In the genomic region with DNA sequence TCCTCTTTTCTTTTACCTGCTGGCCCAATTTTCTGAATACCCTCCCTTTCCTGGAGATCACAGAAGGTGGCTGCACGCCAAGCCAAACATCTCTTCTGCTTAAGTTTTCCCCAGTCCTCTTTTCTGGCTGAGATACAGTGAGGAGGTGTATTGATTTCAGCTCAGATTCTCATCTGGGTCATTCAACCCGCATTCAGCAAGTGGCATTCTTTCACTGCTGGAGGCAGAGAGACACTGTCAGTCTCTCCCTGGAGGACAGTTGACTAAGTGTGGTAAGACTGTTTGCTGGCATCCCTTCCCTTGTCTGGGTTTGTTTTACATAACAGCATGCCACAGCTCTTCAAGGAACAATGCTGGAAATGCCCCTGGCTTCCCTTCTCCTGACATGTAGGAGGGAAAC, we compare ENCODE assay signal across 26 cellular contexts.
DNase-seq lines count a peak whose midpoint lies in the region; ATAC-seq and TF ChIP-seq lines count a peak whose summit lies in the region.
"Had no signal": no experiment of that assay in that cellular context is flagged by ENCODE, and none has a peak within 500 bp of the region (broad histone marks: within the 10 kb centered on the region; RNA-seq: fewer than 3 reads in every experiment).

No MANE protein-coding gene starts in this region.

- H3K4me3 Mint-ChIP-seq in GM23338 (no peak overlapping the region), neural progenitor cell (no peak overlapping the region)
- H3K4me3 Mint-ChIP-seq: naive thymus-derived CD8-positive, alpha-beta T cell; T-helper 2 cell treated with Interferon-gamma antibody and Interleukin-4, amounts not matched to agents 5 μg/mL and 100 μg/mL, for 36 hours had no signal

- H3K36me3 Mint-ChIP-seq in GM23338 (ENCODE audit: low read depth) (no peaks in the 10 kb centered on the region), neural progenitor cell (no peaks in the 10 kb centered on the region)
- H3K36me3 Mint-ChIP-seq: naive thymus-derived CD8-positive, alpha-beta T cell had no signal

- H3K9me3 Mint-ChIP-seq in GM23338 (no peaks in the 10 kb centered on the region; the same call in 2 of the 3 replicates), neural progenitor cell (no peaks in the 10 kb centered on the region)
- H3K9me3 Mint-ChIP-seq: T-helper 2 cell treated with Interferon-gamma antibody and Interleukin-4, amounts not matched to agents 5 μg/mL and 100 μg/mL, for 36 hours had no signal

- H3K27ac Mint-ChIP-seq in GM23338 (peak overlapping the region; percentile 52), neural progenitor cell (no peak overlapping the region)
- H3K27ac Mint-ChIP-seq: naive thymus-derived CD8-positive, alpha-beta T cell; T-helper 2 cell treated with Interferon-gamma antibody and Interleukin-4, amounts not matched to agents 5 μg/mL and 100 μg/mL, for 36 hours had no signal

- H4K20me1 ChIP-seq in GM23338 (replicated peaks; ENCODE audit: insufficient read depth) (no peaks in the 10 kb centered on the region), neural progenitor cell (ENCODE audit: low read depth) (no peaks in the 10 kb centered on the region)

- H3K9me2 ChIP-seq in GM23338 (ENCODE audit: insufficient read depth): no peaks in the 10 kb centered on the region; the same call in 1 of the 2 replicates

- no peaks in the 10 kb centered on the region for H3K79me2 ChIP-seq in GM23338 (replicated peaks; ENCODE audit: insufficient read depth)
- no peaks in the 10 kb centered on the region for H3K79me2 ChIP-seq in neural progenitor cell (ENCODE audit: low read depth)

- intact Hi-C loops in colonic mucosa (cut with DNase I): no loop called here

- 0 out of 2 replicates have a peak overlapping the region, but pooled peaks have one; percentile 4 for H3K4me2 ChIP-seq in GM23338
- peak overlapping the region; percentile 30 for H3K4me2 ChIP-seq in neural progenitor cell
- H3K4me2 ChIP-seq: KMS-11, PC-9 had no signal

- H3K27me3 ChIP-seq in GM23338 (ENCODE audit: insufficient read depth) (no peaks in the 10 kb centered on the region), RWPE2 (ENCODE audit: insufficient read depth, poor library complexity, severe bottlenecking) (peaks cover 22% of the 10 kb centered on the region), iPS DF 6.9 (ENCODE audit: control insufficient read depth, insufficient read depth, low read length) (no peaks in the 10 kb centered on the region), neural progenitor cell (no peaks in the 10 kb centered on the region), colonic mucosa (no peaks in the 10 kb centered on the region)
- H3K27me3 ChIP-seq: BE2C, body of pancreas, transverse colon had no signal

- no peak overlapping the region for H3K9ac ChIP-seq in neural progenitor cell
- H3K9ac ChIP-seq in colonic mucosa (ENCODE audit: low read depth in 2 of 2, low read length in 2 of 2): no peak overlapping the region
- H3K9ac ChIP-seq: KMS-11 had no signal

- H3K4me3 ChIP-seq in GM23338: no peak overlapping the region
- H3K4me3 ChIP-seq in RWPE2 (ENCODE audit: severe bottlenecking): no peak overlapping the region
- no peak overlapping the region for H3K4me3 ChIP-seq in iPS DF 6.9 (ENCODE audit: low read length)
- no peak overlapping the region for H3K4me3 ChIP-seq in neural progenitor cell
- H3K4me3 ChIP-seq in colonic mucosa: no peak overlapping the region
- H3K4me3 ChIP-seq: body of pancreas, left ventricle myocardium inferior, PC-9, transverse colon had no signal

- H3K27me3 Mint-ChIP-seq in GM23338 (ENCODE audit: insufficient read depth, low read depth, poor library complexity) (no peaks in the 10 kb centered on the region), neural progenitor cell (ENCODE audit: insufficient read depth, low read depth) (no peaks in the 10 kb centered on the region)
- H3K27me3 Mint-ChIP-seq: naive thymus-derived CD8-positive, alpha-beta T cell had no signal

- peak overlapping the region; percentile 2; the same call in 1 of the 2 replicates for H3K27ac ChIP-seq in GM23338 (ENCODE audit: low read depth)
- no peak overlapping the region for H3K27ac ChIP-seq in RWPE2 (ENCODE audit: poor library complexity, severe bottlenecking)
- H3K27ac ChIP-seq in iPS DF 6.9 (ENCODE audit: low read length): no peak overlapping the region
- no peak overlapping the region for H3K27ac ChIP-seq in neural progenitor cell
- H3K27ac ChIP-seq in colonic mucosa: no peak overlapping the region
- H3K27ac ChIP-seq: body of pancreas, KMS-11, left ventricle myocardium inferior, PC-9, transverse colon had no signal

- TF ChIP-seq CTCF in GM23338 (conservative IDR thresholded peaks at IDR 0.05; ENCODE audit: low read depth in 2 of 2): no peak
- no peak for TF ChIP-seq CTCF in RWPE2 (IDR thresholded peaks at IDR 0.05; ENCODE audit: poor library complexity, severe bottlenecking)
- TF ChIP-seq CTCF in neural progenitor cell (IDR thresholded peaks at IDR 0.05): no peak
- no peak for TF ChIP-seq CTCF in colonic mucosa (IDR thresholded peaks at IDR 0.05)

- H3K4me1 Mint-ChIP-seq in GM23338 (peaks cover 46% of the 10 kb centered on the region), neural progenitor cell (no peaks in the 10 kb centered on the region)
- H3K4me1 Mint-ChIP-seq: naive thymus-derived CD8-positive, alpha-beta T cell had no signal

- H3K4me1 ChIP-seq in GM23338 (ENCODE audit: insufficient read depth) (peaks cover 33% of the 10 kb centered on the region), RWPE2 (ENCODE audit: insufficient read depth, poor library complexity, severe bottlenecking) (no peaks in the 10 kb centered on the region), iPS DF 6.9 (ENCODE audit: control insufficient read depth, insufficient read depth, low read length) (peaks cover 4% of the 10 kb centered on the region; the same call in 1 of the 2 replicates), neural progenitor cell (peaks cover 10% of the 10 kb centered on the region), colonic mucosa (no peaks in the 10 kb centered on the region)
- H3K4me1 ChIP-seq: BE2C, left ventricle myocardium inferior, transverse colon had no signal

- no CpG with 5 or more reads among the region's 2 CpGs for WGBS in iPS DF 6.9 (ENCODE audit: insufficient coverage, insufficient read length)

- H3K36me3 ChIP-seq in GM23338 (ENCODE audit: insufficient read depth) (no peaks in the 10 kb centered on the region), RWPE2 (ENCODE audit: low read depth) (no peaks in the 10 kb centered on the region), iPS DF 6.9 (ENCODE audit: control insufficient read depth, insufficient read depth, low read length) (no peaks in the 10 kb centered on the region), neural progenitor cell (no peaks in the 10 kb centered on the region), colonic mucosa (no peaks in the 10 kb centered on the region)
- H3K36me3 ChIP-seq: BE2C, left ventricle myocardium inferior, transverse colon had no signal

- ATAC-seq in GM23338 (peak; percentile 100), RWPE2 (ENCODE audit: low read depth) (0 out of 3 replicates have a peak, but pooled peaks have one; percentile 17), HG03432 (IDR thresholded peaks at IDR 0.05; ENCODE audit: unreplicated experiment) (no peak)
- ATAC-seq: body of pancreas; naive thymus-derived CD8-positive, alpha-beta T cell had no signal

- H2AFZ ChIP-seq in GM23338 (no peak overlapping the region), neural progenitor cell (replicated peaks) (peak overlapping the region; percentile 68)
- H2AFZ ChIP-seq: PC-9 had no signal

- no peaks in the 10 kb centered on the region for H3K9me3 ChIP-seq in RWPE2 (ENCODE audit: severe bottlenecking)
- H3K9me3 ChIP-seq in iPS DF 6.9 (ENCODE audit: control insufficient read depth, insufficient read depth, low read length): no peaks in the 10 kb centered on the region
- H3K9me3 ChIP-seq in neural progenitor cell (ENCODE audit: low read depth): no peaks in the 10 kb centered on the region
- no peaks in the 10 kb centered on the region for H3K9me3 ChIP-seq in colonic mucosa
- H3K9me3 ChIP-seq: BE2C, body of pancreas, left ventricle myocardium inferior, transverse colon had no signal

- no peaks in the 10 kb centered on the region for H3F3A ChIP-seq in GM23338 (replicated peaks; ENCODE audit: low read depth)
- H3F3A ChIP-seq in neural progenitor cell (ENCODE audit: low read depth): no peaks in the 10 kb centered on the region

- DNase-seq in GM23338 (ENCODE audit: low spot score) (peak; percentile 83), RWPE2 (ENCODE audit: low spot score) (no peak), iPS DF 6.9 (ENCODE audit: low read depth, low spot score) (peak; percentile 64), neural progenitor cell (ENCODE audit: low spot score) (peak; percentile 57), NCI-H2196 (lab: John Stamatoyannopoulos, UW; ENCODE audit: unreplicated experiment) (no peak), NCI-H1417 treated with DMSO at 0.1 percent for 48 hours (lab: John Stamatoyannopoulos, UW) (no peak), colonic mucosa (no peak)
- DNase-seq: activated CD4-positive, alpha-beta T cell treated with anti-CD3 and anti-CD28 coated beads for 4 hours; activated T-cell treated with anti-CD3 and anti-CD28 coated beads, Interleukin-2, amount 50 U/mL, for 1 hour; BE2C; body of pancreas; cerebellar nuclear complex; GDM1; left ventricle myocardium inferior; midbrain; naive thymus-derived CD8-positive, alpha-beta T cell; NCI-H1436 treated with DMSO at 0.1 percent for 48 hours; NCI-H2107; NCI-H510A treated with DMSO at 0.1 percent for 48 hours; PC-9; Right ventricle myocardium superior; stimulated activated CD4-positive, alpha-beta T cell treated with anti-CD3 and anti-CD28 coated beads, Interleukin-2, amount 100 ng/mL, for 24 hours; transverse colon had no signal

TF ChIP-seq in GM23338, 12 proteins besides CTCF, POLR2A, EP300 and RAD21 (continues in another document):
- TF ChIP-seq ZNF114 (CRISPR knock-in tag; IDR thresholded peaks at IDR 0.05) (0 out of 2 replicates have a peak, but pooled peaks have one; percentile 71), ZNF331 (CRISPR knock-in tag; IDR thresholded peaks at IDR 0.05; ENCODE audit: low read depth) (no peak)

Comparison
In these comparisons a context has a peak if more than half of its experiments do, and no peak if none do; other contexts are left out.
1. DNase-seq: peak in GM23338 (single experiment), iPS DF 6.9 (single experiment) and neural progenitor cell (single experiment); none in RWPE2 (single experiment), NCI-H2196 (single experiment), NCI-H1417 treated with DMSO at 0.1 percent for 48 hours (single experiment) and colonic mucosa (single experiment).